ENCODE assay signal across 8 cellular contexts in genomic region chr16:15644306-15644961, GRCh38. TPM values are rescaled to one million over a fixed set of nuclear protein-coding genes. Genes with fewer than 3 reads are reported as not detected.
DNase-seq lines count a peak whose midpoint lies in the region; ATAC-seq, FAIRE-seq and TF ChIP-seq lines count a peak whose summit lies in the region.

No MANE protein-coding gene starts in this region.

- peaks cover 39% of the 10 kb centered on the region for H3K4me1 ChIP-seq in OCI-LY1 (ENCODE audit: insufficient read depth, low read length, severe bottlenecking)
- H3K4me1 ChIP-seq in esophagus squamous epithelium: peaks cover 9 to 44% (median 17%) of the 10 kb centered on the region in 3 donors

- H3K27me3 Mint-ChIP-seq in activated naive CD4-positive, alpha-beta T cell treated with anti-CD3 and anti-CD28 coated beads, Interleukin-2, amount 50 U/mL, for 24 hours: no peaks in the 10 kb centered on the region

- peak overlapping the region; percentile 92 for H3K4me3 Mint-ChIP-seq in activated naive CD4-positive, alpha-beta T cell treated with anti-CD3 and anti-CD28 coated beads, Interleukin-2, amount 50 U/mL, for 24 hours

- peak overlapping the region; percentile 88 for H3K4me2 ChIP-seq in OCI-LY1 (ENCODE audit: low read length)

- peak overlapping the region; percentile 66 for H3K4me3 ChIP-seq in OCI-LY1 (ENCODE audit: low read depth, low read length, poor library complexity, severe bottlenecking)
- peak overlapping the region in 2 of 4 donors; percentile 75 to 96 for H3K4me3 ChIP-seq in esophagus squamous epithelium

- no peaks in the 10 kb centered on the region for H3K36me3 ChIP-seq in OCI-LY1 (ENCODE audit: insufficient read depth, low read length)
- H3K36me3 ChIP-seq in esophagus squamous epithelium: peaks cover 0 to 4% (median 0%) of the 10 kb centered on the region in 3 donors

- H3K27ac Mint-ChIP-seq in activated naive CD4-positive, alpha-beta T cell treated with anti-CD3 and anti-CD28 coated beads, Interleukin-2, amount 50 U/mL, for 24 hours: peak overlapping the region; percentile 85
- peak overlapping the region in 1 of 2 donors; percentile 96 for H3K27ac Mint-ChIP-seq in activated naive CD4-positive, alpha-beta T cell treated with anti-CD3 and anti-CD28 coated beads, Interleukin-2, amount 50 U/mL, for 72 hours

- H3F3A ChIP-seq in OCI-LY1 (ENCODE audit: insufficient read depth, low read length): 0 out of 2 replicates have a peak, but pooled peaks cover 4% of the 10 kb centered on the region

- H3K9me3 ChIP-seq in OCI-LY1 (ENCODE audit: low read length): no peaks in the 10 kb centered on the region
- no peaks in the 10 kb centered on the region for H3K9me3 ChIP-seq in esophagus squamous epithelium

- no peaks in the 10 kb centered on the region for H3K9me2 ChIP-seq in OCI-LY1 (ENCODE audit: low read depth, low read length)

- WGBS in esophagus squamous epithelium, 2 donors: 30 to 52% methylated on average over 9 of the region's 9 CpGs

- intact Hi-C loops in esophagus squamous epithelium (cut with DNase I): no loop called here

- no peaks in the 10 kb centered on the region for H4K20me1 ChIP-seq in OCI-LY1 (ENCODE audit: insufficient read depth, low read length)

- peak overlapping the region; percentile 84 for H3K27ac ChIP-seq in OCI-LY1 (ENCODE audit: low read depth, low read length, poor library complexity, severe bottlenecking)
- H3K27ac ChIP-seq in esophagus squamous epithelium: peak overlapping the region; percentile 97 to 100 (median 100)

- H3K9me3 Mint-ChIP-seq in activated naive CD4-positive, alpha-beta T cell treated with anti-CD3 and anti-CD28 coated beads, Interleukin-2, amount 50 U/mL, for 24 hours: no peaks in the 10 kb centered on the region
- no peaks in the 10 kb centered on the region for H3K9me3 Mint-ChIP-seq in activated naive CD4-positive, alpha-beta T cell treated with anti-CD3 and anti-CD28 coated beads, Interleukin-2, amount 50 U/mL, for 72 hours

- peaks cover 38% of the 10 kb centered on the region for H3K4me1 Mint-ChIP-seq in activated naive CD4-positive, alpha-beta T cell treated with anti-CD3 and anti-CD28 coated beads, Interleukin-2, amount 50 U/mL, for 24 hours

- H3K27me3 ChIP-seq in OCI-LY1 (ENCODE audit: insufficient read depth, low read length): no peaks in the 10 kb centered on the region
- no peaks in the 10 kb centered on the region for H3K27me3 ChIP-seq in esophagus squamous epithelium

- peak overlapping the region; percentile 97; the same call in 1 of the 2 replicates for H3K9ac ChIP-seq in OCI-LY1 (ENCODE audit: low read length)

- TF ChIP-seq CTCF in OCI-LY1 (IDR thresholded peaks at IDR 0.05; ENCODE audit: low read length) (no peak), esophagus squamous epithelium (IDR thresholded peaks at IDR 0.05) (no peak), GM20000 (IDR thresholded peaks at IDR 0.05; ENCODE audit: extremely low read depth, missing control alignments) (no peak)

- ATAC-seq in activated naive CD4-positive, alpha-beta T cell treated with anti-CD3 and anti-CD28 coated beads, Interleukin-2, amount 50 U/mL, for 72 hours: no peak
- no peak for ATAC-seq in HG02840 (IDR thresholded peaks at IDR 0.05; ENCODE audit: low FRiP score, unreplicated experiment)
- no peak for ATAC-seq in GM21515 (IDR thresholded peaks at IDR 0.05; ENCODE audit: unreplicated experiment)

- FAIRE-seq in urothelium cell line (lab: Jason Lieb, UNC): no peak

- DNase-seq in activated naive CD4-positive, alpha-beta T cell treated with anti-CD3 and anti-CD28 coated beads, Interleukin-2, amount 50 U/mL, for 72 hours (ENCODE audit: low spot score in 2 of 2): no peak
- DNase-seq in esophagus squamous epithelium (lab: John Stamatoyannopoulos, UW) (no peak), urothelium cell line (ENCODE audit: low spot score) (peak; percentile 9), GM20000 (ENCODE audit: low spot score) (no peak)

- H3K79me2 ChIP-seq in OCI-LY1 (ENCODE audit: insufficient read depth, low read length): peaks cover 19% of the 10 kb centered on the region

- TF ChIP-seq POLR2A in esophagus squamous epithelium (IDR thresholded peaks at IDR 0.05): peak in 1 of 4 donors; percentile 19

- H3K36me3 Mint-ChIP-seq in activated naive CD4-positive, alpha-beta T cell treated with anti-CD3 and anti-CD28 coated beads, Interleukin-2, amount 50 U/mL, for 24 hours: no peaks in the 10 kb centered on the region
- peaks cover 6 to 8% of the 10 kb centered on the region in 2 donors for H3K36me3 Mint-ChIP-seq in activated naive CD4-positive, alpha-beta T cell treated with anti-CD3 and anti-CD28 coated beads, Interleukin-2, amount 50 U/mL, for 72 hours

- no peak overlapping the region for H2AFZ ChIP-seq in OCI-LY1 (ENCODE audit: low read length)

RNA-seq across cellular contexts. Expression of gene MARF1, which starts 1.5 kb away (rescaled TPM):
- 100 to 1,000 TPM in 1 of 2 donors, 10 to 100 TPM in 1; 70.8 to 134 TPM for total RNA-seq in activated naive CD4-positive, alpha-beta T cell treated with anti-CD3 and anti-CD28 coated beads, Interleukin-2, amount 50 U/mL, for 72 hours
- 10 to 100 TPM; 16.8 to 33.8 (median 19.2) TPM for total RNA-seq in esophagus squamous epithelium

RNA-seq across cellular contexts. Expression of gene NDE1, which starts 5.6 kb away (rescaled TPM):
- 100 to 1,000 TPM; 114 to 196 TPM for total RNA-seq in activated naive CD4-positive, alpha-beta T cell treated with anti-CD3 and anti-CD28 coated beads, Interleukin-2, amount 50 U/mL, for 72 hours
- total RNA-seq in esophagus squamous epithelium: 10 to 100 TPM; 22.4 to 40.6 (median 31.4) TPM
